In genomic region chr2:28387082-28387960, GRCh38 we compare ENCODE assay signal across 17 cellular contexts. TPM values are rescaled to one million over a fixed set of nuclear protein-coding genes. Genes with fewer than 3 reads are reported as not detected.
A peak's percentile ranks its signal among the peaks of the same experiment; 100 is the strongest.
DNase-seq lines count a peak whose midpoint lies in the region; ATAC-seq and TF ChIP-seq lines count a peak whose summit lies in the region.
"Had no signal": no experiment of that assay in that cellular context is flagged by ENCODE, and none has a peak within 500 bp of the region (broad histone marks: within the 10 kb centered on the region; RNA-seq: fewer than 3 reads in every experiment).

No MANE protein-coding gene starts in this region.

- H3K79me2 ChIP-seq in ACC112 (ENCODE audit: control insufficient read depth, insufficient read depth, low read length, unreplicated experiment) (no peaks in the 10 kb centered on the region), hepatocyte (no peaks in the 10 kb centered on the region)

- no peak for ATAC-seq in HG03378 (IDR thresholded peaks at IDR 0.05; ENCODE audit: unreplicated experiment)
- ATAC-seq: activated CD8-positive, alpha-beta memory T cell treated with anti-CD3 and anti-CD28 coated beads, Interleukin-2, amount 10 ng/mL, durations not matched to agents 7 days and 5 days; GM12878; upper lobe of right lung had no signal

- no peaks in the 10 kb centered on the region for H3K27me3 Mint-ChIP-seq in activated T-helper 1 cell treated with anti-CD3 and anti-CD28 coated beads, Interleukin-12 subunit alpha, Interleukin-12 subunit beta, Interleukin-2, Interleukin-4 antibody, amounts not matched to agents 30 ng/mL and 10 ng/mL and 1 ng/mL, durations not matched to agents 14 hours and 24 hours and 36 hours (ENCODE audit: insufficient read depth)
- H3K27me3 Mint-ChIP-seq: activated CD8-positive, alpha-beta memory T cell treated with anti-CD3 and anti-CD28 coated beads, Interleukin-2, amount 10 ng/mL, durations not matched to agents 7 days and 5 days had no signal

- no peaks in the 10 kb centered on the region for H4K20me1 ChIP-seq in hepatocyte (ENCODE audit: insufficient read depth, poor library complexity, severe bottlenecking)

- H3K36me3 ChIP-seq in ACC112 (ENCODE audit: insufficient read depth, low read length): no peaks in the 10 kb centered on the region
- no peaks in the 10 kb centered on the region for H3K36me3 ChIP-seq in hepatocyte (replicated peaks; ENCODE audit: insufficient read depth, low read depth)
- H3K36me3 ChIP-seq: upper lobe of right lung had no signal

- 55% methylated on average over 6 of the region's 6 CpGs for WGBS in hepatocyte (ENCODE audit: low lambda C conversion rate, missing lambda C conversion rate)

- peak overlapping the region; percentile 66 for H3K27ac Mint-ChIP-seq in activated T-helper 1 cell treated with anti-CD3 and anti-CD28 coated beads, Interleukin-12 subunit alpha, Interleukin-12 subunit beta, Interleukin-2, Interleukin-4 antibody, amounts not matched to agents 30 ng/mL and 10 ng/mL and 1 ng/mL, durations not matched to agents 14 hours and 24 hours and 36 hours
- H3K27ac Mint-ChIP-seq: activated CD8-positive, alpha-beta memory T cell treated with anti-CD3 and anti-CD28 coated beads, Interleukin-2, amount 10 ng/mL, durations not matched to agents 7 days and 5 days had no signal

- DNase-seq in HS-27A (ENCODE audit: low read depth): peak; percentile 60
- DNase-seq in activated T-helper 1 cell treated with anti-CD3 and anti-CD28 coated beads, Interleukin-12 subunit alpha, Interleukin-12 subunit beta, Interleukin-2, Interleukin-4 antibody, amounts not matched to agents 30 ng/mL and 10 ng/mL and 1 ng/mL, durations not matched to agents 14 hours and 24 hours and 36 hours (ENCODE audit: low spot score): no peak
- DNase-seq in hepatocyte (ENCODE audit: low spot score): no peak
- DNase-seq in NK-92 treated with Interleukin-12 subunit alpha and Interleukin-12 subunit beta, amount 100 ng/mL, for 24 hours (lab: John Stamatoyannopoulos, UW): no peak
- no peak for DNase-seq in cerebellar cortex (ENCODE audit: low spot score)
- no peak for DNase-seq in DMS114 treated with DMSO at 0.1 percent for 48 hours (lab: John Stamatoyannopoulos, UW; ENCODE audit: unreplicated experiment)
- DNase-seq: activated CD8-positive, alpha-beta memory T cell treated with anti-CD3 and anti-CD28 coated beads, Interleukin-2, amount 10 ng/mL, durations not matched to agents 7 days and 5 days; amniotic stem cell; DMS53; effector CD4-positive, alpha-beta T cell; foreskin melanocyte; NCI-H524 treated with DMSO at 0.1 percent for 48 hours; stimulated activated CD8-positive, alpha-beta memory T cell treated with anti-CD3 and anti-CD28 coated beads, Interleukin-4, amount 100 ng/mL, for 48 hours; upper lobe of right lung had no signal

- H3K4me2 ChIP-seq in hepatocyte: no peak overlapping the region

- intact Hi-C loops in activated T-helper 1 cell treated with anti-CD3 and anti-CD28 coated beads, Interleukin-12 subunit alpha, Interleukin-12 subunit beta, Interleukin-2, Interleukin-4 antibody, amounts not matched to agents 30 ng/mL and 10 ng/mL and 1 ng/mL, durations not matched to agents 14 hours and 24 hours and 36 hours (cut with micrococcal nuclease): no loop called here

- H3K27ac ChIP-seq in ACC112 (ENCODE audit: low read depth, low read length) (peak overlapping the region; percentile 68), hepatocyte (peak overlapping the region; percentile 36)
- H3K27ac ChIP-seq: upper lobe of right lung had no signal

- H3K4me3 Mint-ChIP-seq in activated T-helper 1 cell treated with anti-CD3 and anti-CD28 coated beads, Interleukin-12 subunit alpha, Interleukin-12 subunit beta, Interleukin-2, Interleukin-4 antibody, amounts not matched to agents 30 ng/mL and 10 ng/mL and 1 ng/mL, durations not matched to agents 14 hours and 24 hours and 36 hours: no peak overlapping the region
- H3K4me3 Mint-ChIP-seq: activated CD8-positive, alpha-beta memory T cell treated with anti-CD3 and anti-CD28 coated beads, Interleukin-2, amount 10 ng/mL, durations not matched to agents 7 days and 5 days had no signal

- no peaks in the 10 kb centered on the region for H3K9me2 ChIP-seq in hepatocyte (replicated peaks; ENCODE audit: insufficient read depth)

- H3K27me3 ChIP-seq in ACC112 (ENCODE audit: insufficient read depth, low read length) (no peaks in the 10 kb centered on the region), hepatocyte (no peaks in the 10 kb centered on the region)
- H3K27me3 ChIP-seq: upper lobe of right lung had no signal

- H3K36me3 Mint-ChIP-seq in activated T-helper 1 cell treated with anti-CD3 and anti-CD28 coated beads, Interleukin-12 subunit alpha, Interleukin-12 subunit beta, Interleukin-2, Interleukin-4 antibody, amounts not matched to agents 30 ng/mL and 10 ng/mL and 1 ng/mL, durations not matched to agents 14 hours and 24 hours and 36 hours (ENCODE audit: low read depth): peaks cover 4% of the 10 kb centered on the region
- H3K36me3 Mint-ChIP-seq: activated CD8-positive, alpha-beta memory T cell treated with anti-CD3 and anti-CD28 coated beads, Interleukin-2, amount 10 ng/mL, durations not matched to agents 7 days and 5 days had no signal

- no peaks in the 10 kb centered on the region for H3K9me3 ChIP-seq in hepatocyte (ENCODE audit: low read depth)
- H3K9me3 ChIP-seq: upper lobe of right lung had no signal

- H3K4me1 ChIP-seq in ACC112 (ENCODE audit: control insufficient read depth, insufficient read depth, low read length, unreplicated experiment) (peaks cover 34% of the 10 kb centered on the region), hepatocyte (ENCODE audit: insufficient read depth) (peaks cover 22% of the 10 kb centered on the region)
- H3K4me1 ChIP-seq: upper lobe of right lung had no signal

- H2AFZ ChIP-seq in ACC112 (ENCODE audit: low read length, unreplicated experiment) (no peak overlapping the region), hepatocyte (no peak overlapping the region)

- peaks cover 41% of the 10 kb centered on the region for H3K4me1 Mint-ChIP-seq in activated T-helper 1 cell treated with anti-CD3 and anti-CD28 coated beads, Interleukin-12 subunit alpha, Interleukin-12 subunit beta, Interleukin-2, Interleukin-4 antibody, amounts not matched to agents 30 ng/mL and 10 ng/mL and 1 ng/mL, durations not matched to agents 14 hours and 24 hours and 36 hours (ENCODE audit: low read depth)

- H3K4me3 ChIP-seq in ACC112 (ENCODE audit: low read depth, low read length) (peak overlapping the region; percentile 15), hepatocyte (no peak overlapping the region)
- H3K4me3 ChIP-seq: GM12878, upper lobe of right lung had no signal

- H3K9me3 Mint-ChIP-seq in activated T-helper 1 cell treated with anti-CD3 and anti-CD28 coated beads, Interleukin-12 subunit alpha, Interleukin-12 subunit beta, Interleukin-2, Interleukin-4 antibody, amounts not matched to agents 30 ng/mL and 10 ng/mL and 1 ng/mL, durations not matched to agents 14 hours and 24 hours and 36 hours: peaks cover 6% of the 10 kb centered on the region

- no peak for TF ChIP-seq CTCF in hepatocyte (IDR thresholded peaks at IDR 0.05; ENCODE audit: poor library complexity)

RNA-seq across cellular contexts. Expression of gene FOSL2, which starts 5.3 kb away (rescaled TPM):
- 54.9 and 55.0 TPM in 2 replicates for total RNA-seq in activated T-helper 1 cell treated with anti-CD3 and anti-CD28 coated beads, Interleukin-12 subunit alpha, Interleukin-12 subunit beta, Interleukin-2, Interleukin-4 antibody, amounts not matched to agents 30 ng/mL and 10 ng/mL and 1 ng/mL, durations not matched to agents 14 hours and 24 hours and 36 hours
- total RNA-seq in hepatocyte: 148 and 164 TPM in 2 replicates
- polyA plus RNA-seq in hepatocyte: 84.0 and 91.1 TPM in 2 replicates
